24 cellular contexts compared by ENCODE assay signal in genomic region chr7:76044375-76044774, GRCh38.
"Had no signal": no experiment of that assay in that cellular context is flagged by ENCODE, and none has a peak within 500 bp of the region (broad histone marks: within the 10 kb centered on the region; RNA-seq: fewer than 3 reads in every experiment).

No MANE protein-coding gene starts in this region.

- H3K27ac Mint-ChIP-seq: stimulated activated effector memory CD8-positive, alpha-beta T cell treated with anti-CD3 and anti-CD28 coated beads, Interleukin-12 subunit alpha, Interleukin-12 subunit beta, amount 100 ng/mL, for 72 hours had no signal

- H3K4me3 Mint-ChIP-seq: stimulated activated effector memory CD8-positive, alpha-beta T cell treated with anti-CD3 and anti-CD28 coated beads, Interleukin-12 subunit alpha, Interleukin-12 subunit beta, amount 100 ng/mL, for 72 hours; stimulated activated naive CD8-positive, alpha-beta T cell treated with anti-CD3 and anti-CD28 coated beads, Interleukin-15, amount 100 ng/mL, for 72 hours had no signal

- H3K9me3 Mint-ChIP-seq: brain; stimulated activated naive CD8-positive, alpha-beta T cell treated with anti-CD3 and anti-CD28 coated beads, Interleukin-15, amount 100 ng/mL, for 72 hours had no signal

- H3K27me3 Mint-ChIP-seq: stimulated activated naive CD8-positive, alpha-beta T cell treated with anti-CD3 and anti-CD28 coated beads, Interleukin-15, amount 100 ng/mL, for 72 hours had no signal

- H3K9me3 ChIP-seq: lower lobe of right lung, mucosa of descending colon, tibial artery had no signal

- DNase-seq: activated CD4-positive, alpha-beta T cell treated with anti-CD3 and anti-CD28 coated beads for 1 hour; activated CD4-positive, alpha-beta T cell treated with anti-CD3 and anti-CD28 coated beads, Interleukin-2, amount 50 U/mL, for 1 hour; activated CD8-positive, alpha-beta memory T cell treated with anti-CD3 and anti-CD28 coated beads for 24 hours; activated CD8-positive, alpha-beta memory T cell treated with anti-CD3 and anti-CD28 coated beads, Interleukin-2, amount 50 U/mL, for 4 hours; activated effector memory CD4-positive, alpha-beta T cell treated with Interleukin-2 at 50 U/mL for 16 hours; activated naive CD4-positive, alpha-beta T cell treated with anti-CD3 and anti-CD28 coated beads, Interleukin-2, amount 50 U/mL, for 16 hours; activated T-cell treated with anti-CD3 and anti-CD28 coated beads, Interleukin-2, amount 50 U/mL, for 48 hours; aorta; dermis blood vessel endothelial cell; effector CD8-positive, alpha-beta T cell; erythroblast; foreskin fibroblast; lower lobe of right lung; mesendoderm; mucosa of descending colon; small intestine; stimulated activated CD4-positive, alpha-beta T cell treated with anti-CD3 and anti-CD28 coated beads, Interleukin-2, amount 100 ng/mL, for 24 hours; stimulated activated naive CD8-positive, alpha-beta T cell treated with anti-CD3 and anti-CD28 coated beads, Interleukin-15, amount 100 ng/mL, for 72 hours; tibial artery; WERI-Rb-1 had no signal

- ATAC-seq: left lobe of liver; lower lobe of right lung; mucosa of descending colon; sciatic nerve; stimulated activated effector memory CD8-positive, alpha-beta T cell treated with anti-CD3 and anti-CD28 coated beads, Interleukin-12 subunit alpha, Interleukin-12 subunit beta, amount 100 ng/mL, for 72 hours; stimulated activated naive CD8-positive, alpha-beta T cell treated with anti-CD3 and anti-CD28 coated beads, Interleukin-15, amount 100 ng/mL, for 72 hours had no signal

- H3K27ac ChIP-seq: lower lobe of right lung, tibial artery, WERI-Rb-1 had no signal

- H3K27me3 ChIP-seq: tibial artery had no signal
